ENCODE assay signal across 1 cellular context in the genomic region with DNA sequence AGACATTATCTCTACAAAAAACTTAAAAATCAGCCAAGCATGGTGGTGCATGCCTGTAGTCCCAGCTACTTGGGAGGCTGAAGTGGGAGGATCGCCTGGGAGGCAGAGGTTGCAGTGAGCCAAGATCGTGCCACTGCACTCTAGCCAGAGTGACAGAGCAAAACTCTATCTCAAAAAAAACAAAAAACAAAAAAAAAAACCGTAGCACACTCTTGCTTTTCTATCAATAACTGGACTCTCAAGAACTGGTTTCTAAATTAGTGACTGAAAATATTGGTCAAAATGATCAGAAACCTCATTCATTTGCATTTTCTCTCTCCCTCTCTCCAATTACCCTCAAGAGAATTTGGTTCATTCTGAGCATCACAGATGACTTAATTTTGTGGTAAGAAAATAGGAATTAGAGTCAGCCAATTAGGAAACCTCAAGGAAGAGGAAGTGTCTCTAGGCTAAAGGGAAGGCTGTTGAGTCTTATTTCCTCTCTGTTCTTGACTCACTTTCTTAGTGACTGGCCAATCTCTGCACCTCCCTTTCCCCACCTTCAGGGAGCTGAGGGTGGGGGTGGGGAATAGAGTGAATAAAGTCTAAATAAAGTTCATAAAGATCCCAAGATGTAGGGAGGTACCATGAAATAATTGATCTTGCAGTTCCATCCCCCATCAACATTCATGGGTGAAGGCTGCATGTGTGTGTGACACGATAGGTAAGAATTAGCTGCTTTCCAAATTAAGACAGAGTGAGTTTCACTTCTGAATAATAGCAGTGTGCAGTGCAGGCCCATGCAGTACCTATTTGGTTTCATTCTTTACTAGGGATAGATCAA.
TF ChIP-seq lines count a peak whose summit lies in the region.

No MANE protein-coding gene starts in this region.

TF ChIP-seq in SK-N-SH, 30 proteins besides CTCF, POLR2A, EP300 and RAD21 (continued from another document):
- TF ChIP-seq JUND (IDR thresholded peaks at IDR 0.05) (no peak), MXI1 (IDR thresholded peaks at IDR 0.05; ENCODE audit: low read depth, low read length) (no peak), FOXM1 (IDR thresholded peaks at IDR 0.05; ENCODE audit: low read depth) (no peak), FOXJ3 (CRISPR knock-in tag; IDR thresholded peaks at IDR 0.05) (no peak)
